In the genomic region with DNA sequence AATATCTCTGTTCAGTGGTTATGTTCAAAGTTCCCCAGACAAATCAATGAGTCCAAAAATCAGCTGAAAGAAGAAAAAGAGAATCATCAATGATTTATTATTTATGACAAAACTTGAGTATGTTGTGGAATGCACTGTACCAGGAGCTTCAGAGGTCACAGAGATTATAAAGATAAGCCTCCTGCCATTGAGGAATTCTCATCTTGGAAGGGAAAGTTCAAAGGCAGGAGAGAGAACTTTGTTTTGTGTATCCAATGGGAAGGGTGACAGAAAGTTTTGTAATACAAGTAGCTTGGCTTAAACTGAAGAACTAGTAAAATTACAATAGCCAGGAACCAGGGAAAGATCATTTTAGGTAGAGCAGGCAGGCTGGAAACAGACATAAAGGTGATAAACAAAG, we compare ENCODE assay signal across 2 cellular contexts.
TF ChIP-seq lines count a peak whose summit lies in the region.

No MANE protein-coding gene starts in this region.

TF ChIP-seq in GM23338, 12 proteins besides CTCF, POLR2A, EP300 and RAD21 (continued from another document):
- TF ChIP-seq, protein P1, sequence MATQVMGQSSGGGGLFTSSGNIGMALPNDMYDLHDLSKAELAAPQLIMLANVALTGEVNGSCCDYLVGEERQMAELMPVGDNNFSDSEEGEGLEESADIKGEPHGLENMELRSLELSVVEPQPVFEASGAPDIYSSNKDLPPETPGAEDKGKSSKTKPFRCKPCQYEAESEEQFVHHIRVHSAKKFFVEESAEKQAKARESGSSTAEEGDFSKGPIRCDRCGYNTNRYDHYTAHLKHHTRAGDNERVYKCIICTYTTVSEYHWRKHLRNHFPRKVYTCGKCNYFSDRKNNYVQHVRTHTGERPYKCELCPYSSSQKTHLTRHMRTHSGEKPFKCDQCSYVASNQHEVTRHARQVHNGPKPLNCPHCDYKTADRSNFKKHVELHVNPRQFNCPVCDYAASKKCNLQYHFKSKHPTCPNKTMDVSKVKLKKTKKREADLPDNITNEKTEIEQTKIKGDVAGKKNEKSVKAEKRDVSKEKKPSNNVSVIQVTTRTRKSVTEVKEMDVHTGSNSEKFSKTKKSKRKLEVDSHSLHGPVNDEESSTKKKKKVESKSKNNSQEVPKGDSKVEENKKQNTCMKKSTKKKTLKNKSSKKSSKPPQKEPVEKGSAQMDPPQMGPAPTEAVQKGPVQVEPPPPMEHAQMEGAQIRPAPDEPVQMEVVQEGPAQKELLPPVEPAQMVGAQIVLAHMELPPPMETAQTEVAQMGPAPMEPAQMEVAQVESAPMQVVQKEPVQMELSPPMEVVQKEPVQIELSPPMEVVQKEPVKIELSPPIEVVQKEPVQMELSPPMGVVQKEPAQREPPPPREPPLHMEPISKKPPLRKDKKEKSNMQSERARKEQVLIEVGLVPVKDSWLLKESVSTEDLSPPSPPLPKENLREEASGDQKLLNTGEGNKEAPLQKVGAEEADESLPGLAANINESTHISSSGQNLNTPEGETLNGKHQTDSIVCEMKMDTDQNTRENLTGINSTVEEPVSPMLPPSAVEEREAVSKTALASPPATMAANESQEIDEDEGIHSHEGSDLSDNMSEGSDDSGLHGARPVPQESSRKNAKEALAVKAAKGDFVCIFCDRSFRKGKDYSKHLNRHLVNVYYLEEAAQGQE (IDR thresholded peaks at IDR 0.05; ENCODE audit: unreplicated experiment), result no peak
- TF ChIP-seq, protein P2, sequence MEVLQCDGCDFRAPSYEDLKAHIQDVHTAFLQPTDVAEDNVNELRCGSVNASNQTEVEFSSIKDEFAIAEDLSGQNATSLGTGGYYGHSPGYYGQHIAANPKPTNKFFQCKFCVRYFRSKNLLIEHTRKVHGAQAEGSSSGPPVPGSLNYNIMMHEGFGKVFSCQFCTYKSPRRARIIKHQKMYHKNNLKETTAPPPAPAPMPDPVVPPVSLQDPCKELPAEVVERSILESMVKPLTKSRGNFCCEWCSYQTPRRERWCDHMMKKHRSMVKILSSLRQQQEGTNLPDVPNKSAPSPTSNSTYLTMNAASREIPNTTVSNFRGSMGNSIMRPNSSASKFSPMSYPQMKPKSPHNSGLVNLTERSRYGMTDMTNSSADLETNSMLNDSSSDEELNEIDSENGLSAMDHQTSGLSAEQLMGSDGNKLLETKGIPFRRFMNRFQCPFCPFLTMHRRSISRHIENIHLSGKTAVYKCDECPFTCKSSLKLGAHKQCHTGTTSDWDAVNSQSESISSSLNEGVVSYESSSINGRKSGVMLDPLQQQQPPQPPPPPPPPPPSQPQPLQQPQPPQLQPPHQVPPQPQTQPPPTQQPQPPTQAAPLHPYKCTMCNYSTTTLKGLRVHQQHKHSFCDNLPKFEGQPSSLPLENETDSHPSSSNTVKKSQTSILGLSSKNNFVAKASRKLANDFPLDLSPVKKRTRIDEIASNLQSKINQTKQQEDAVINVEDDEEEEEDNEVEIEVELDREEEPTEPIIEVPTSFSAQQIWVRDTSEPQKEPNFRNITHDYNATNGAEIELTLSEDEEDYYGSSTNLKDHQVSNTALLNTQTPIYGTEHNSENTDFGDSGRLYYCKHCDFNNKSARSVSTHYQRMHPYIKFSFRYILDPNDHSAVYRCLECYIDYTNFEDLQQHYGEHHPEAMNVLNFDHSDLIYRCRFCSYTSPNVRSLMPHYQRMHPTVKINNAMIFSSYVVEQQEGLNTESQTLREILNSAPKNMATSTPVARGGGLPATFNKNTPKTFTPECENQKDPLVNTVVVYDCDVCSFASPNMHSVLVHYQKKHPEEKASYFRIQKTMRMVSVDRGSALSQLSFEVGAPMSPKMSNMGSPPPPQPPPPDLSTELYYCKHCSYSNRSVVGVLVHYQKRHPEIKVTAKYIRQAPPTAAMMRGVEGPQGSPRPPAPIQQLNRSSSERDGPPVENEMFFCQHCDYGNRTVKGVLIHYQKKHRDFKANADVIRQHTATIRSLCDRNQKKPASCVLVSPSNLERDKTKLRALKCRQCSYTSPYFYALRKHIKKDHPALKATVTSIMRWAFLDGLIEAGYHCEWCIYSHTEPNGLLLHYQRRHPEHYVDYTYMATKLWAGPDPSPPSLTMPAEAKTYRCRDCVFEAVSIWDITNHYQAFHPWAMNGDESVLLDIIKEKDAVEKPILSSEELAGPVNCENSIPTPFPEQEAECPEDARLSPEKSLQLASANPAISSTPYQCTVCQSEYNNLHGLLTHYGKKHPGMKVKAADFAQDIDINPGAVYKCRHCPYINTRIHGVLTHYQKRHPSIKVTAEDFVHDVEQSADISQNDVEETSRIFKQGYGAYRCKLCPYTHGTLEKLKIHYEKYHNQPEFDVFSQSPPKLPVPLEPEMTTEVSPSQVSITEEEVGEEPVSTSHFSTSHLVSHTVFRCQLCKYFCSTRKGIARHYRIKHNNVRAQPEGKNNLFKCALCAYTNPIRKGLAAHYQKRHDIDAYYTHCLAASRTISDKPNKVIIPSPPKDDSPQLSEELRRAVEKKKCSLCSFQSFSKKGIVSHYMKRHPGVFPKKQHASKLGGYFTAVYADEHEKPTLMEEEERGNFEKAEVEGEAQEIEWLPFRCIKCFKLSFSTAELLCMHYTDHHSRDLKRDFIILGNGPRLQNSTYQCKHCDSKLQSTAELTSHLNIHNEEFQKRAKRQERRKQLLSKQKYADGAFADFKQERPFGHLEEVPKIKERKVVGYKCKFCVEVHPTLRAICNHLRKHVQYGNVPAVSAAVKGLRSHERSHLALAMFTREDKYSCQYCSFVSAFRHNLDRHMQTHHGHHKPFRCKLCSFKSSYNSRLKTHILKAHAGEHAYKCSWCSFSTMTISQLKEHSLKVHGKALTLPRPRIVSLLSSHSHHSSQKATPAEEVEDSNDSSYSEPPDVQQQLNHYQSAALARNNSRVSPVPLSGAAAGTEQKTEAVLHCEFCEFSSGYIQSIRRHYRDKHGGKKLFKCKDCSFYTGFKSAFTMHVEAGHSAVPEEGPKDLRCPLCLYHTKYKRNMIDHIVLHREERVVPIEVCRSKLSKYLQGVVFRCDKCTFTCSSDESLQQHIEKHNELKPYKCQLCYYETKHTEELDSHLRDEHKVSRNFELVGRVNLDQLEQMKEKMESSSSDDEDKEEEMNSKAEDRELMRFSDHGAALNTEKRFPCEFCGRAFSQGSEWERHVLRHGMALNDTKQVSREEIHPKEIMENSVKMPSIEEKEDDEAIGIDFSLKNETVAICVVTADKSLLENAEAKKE (CRISPR knock-in tag; IDR thresholded peaks at IDR 0.05), result no peak
- TF ChIP-seq STAT1 (IDR thresholded peaks at IDR 0.05; ENCODE audit: unreplicated experiment) (no peak), CREB1 (CRISPR knock-in tag; IDR thresholded peaks at IDR 0.05; ENCODE audit: low read depth) (no peak), JUNB (IDR thresholded peaks at IDR 0.05; ENCODE audit: unreplicated experiment) (no peak), POLR2AphosphoS5 (IDR thresholded peaks at IDR 0.05; ENCODE audit: low read depth) (no peak)

TF ChIP-seq in WTC11, 78 proteins besides CTCF, POLR2A, EP300 and RAD21 (continued from another document):
- TF ChIP-seq PRDM15 (CRISPR knock-in tag; IDR thresholded peaks at IDR 0.05) (no peak), RORB (CRISPR knock-in tag; IDR thresholded peaks at IDR 0.05) (no peak), GRHL2 (CRISPR knock-in tag; IDR thresholded peaks at IDR 0.05; ENCODE audit: insufficient replicate concordance, severe bottlenecking) (no peak), NFYB (CRISPR knock-in tag; conservative IDR thresholded peaks at IDR 0.05; ENCODE audit: low read depth) (no peak), NR1H2 (CRISPR knock-in tag; IDR thresholded peaks at IDR 0.05) (no peak), ZNF281 (CRISPR knock-in tag; IDR thresholded peaks at IDR 0.05) (no peak), ZNF532 (CRISPR knock-in tag; IDR thresholded peaks at IDR 0.05; ENCODE audit: borderline replicate concordance) (no peak)
- TF ChIP-seq, protein P3, sequence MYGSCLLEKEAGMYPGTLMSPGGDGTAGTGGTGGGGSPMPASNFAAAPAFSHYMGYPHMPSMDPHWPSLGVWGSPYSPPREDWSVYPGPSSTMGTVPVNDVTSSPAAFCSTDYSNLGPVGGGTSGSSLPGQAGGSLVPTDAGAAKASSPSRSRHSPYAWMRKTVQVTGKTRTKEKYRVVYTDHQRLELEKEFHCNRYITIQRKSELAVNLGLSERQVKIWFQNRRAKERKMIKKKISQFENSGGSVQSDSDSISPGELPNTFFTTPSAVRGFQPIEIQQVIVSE (CRISPR knock-in tag; IDR thresholded peaks at IDR 0.05; ENCODE audit: borderline replicate concordance), result no peak
TF ChIP-seq in WTC11: peak in this region for 0.
